Comparison of ENCODE assay signal across 10 cellular contexts in genomic region chr21:43721225-43721605, GRCh38. TPM values are rescaled to one million over a fixed set of nuclear protein-coding genes. Genes with fewer than 3 reads are reported as not detected.
A peak's percentile ranks its signal among the peaks of the same experiment; 100 is the strongest.
DNase-seq lines count a peak whose midpoint lies in the region; TF ChIP-seq lines count a peak whose summit lies in the region.
"Had no signal": no experiment of that assay in that cellular context is flagged by ENCODE, and none has a peak within 500 bp of the region (broad histone marks: within the 10 kb centered on the region; RNA-seq: fewer than 3 reads in every experiment).

No MANE protein-coding gene starts in this region.

- H3K27ac Mint-ChIP-seq in activated CD4-positive, alpha-beta memory T cell treated with anti-CD3 and anti-CD28 coated beads for 36 hours, result no peak overlapping the region

- no peak overlapping the region for H2AFZ ChIP-seq in smooth muscle cell (ENCODE audit: low read depth)

- H4K20me1 ChIP-seq in smooth muscle cell (ENCODE audit: low read depth), result peaks cover 65% of the 10 kb centered on the region

- H3K27ac ChIP-seq in smooth muscle cell (ENCODE audit: low read depth), result no peak overlapping the region
- H3K27ac ChIP-seq: 22Rv1 had no signal

- peaks cover 7% of the 10 kb centered on the region for H3K36me3 Mint-ChIP-seq in activated CD4-positive, alpha-beta memory T cell treated with anti-CD3 and anti-CD28 coated beads for 36 hours

- CTCF ChIA-PET in activated CD4-positive, alpha-beta memory T cell treated with anti-CD3 and anti-CD28 coated beads for 36 hours (lab: Charles Lee), result no interaction called here

- DNase-seq in SIG-M5 treated with dmso at 0.1 percent for 504 hours (lab: John Stamatoyannopoulos, UW; ENCODE audit: unreplicated experiment), result peak; percentile 8
- no peak for DNase-seq in SIG-M5 (lab: John Stamatoyannopoulos, UW)
- no peak for DNase-seq in activated CD4-positive, alpha-beta memory T cell treated with anti-CD3 and anti-CD28 coated beads for 36 hours
- DNase-seq in fibroblast of mammary gland (ENCODE audit: low read depth), result no peak
- DNase-seq in smooth muscle cell (lab: John Stamatoyannopoulos, UW; ENCODE audit: unreplicated experiment), result no peak
- DNase-seq in ecto neural progenitor cell (ENCODE audit: low spot score), result no peak
- DNase-seq in NAMALWA (ENCODE audit: low spot score), result no peak
- no peak for DNase-seq in NCI-H1105 treated with DMSO at 0.1 percent for 48 hours (lab: John Stamatoyannopoulos, UW)
- DNase-seq: NCI-H1105 had no signal

- no peaks in the 10 kb centered on the region for H3K27me3 ChIP-seq in smooth muscle cell (ENCODE audit: low read depth)

- intact Hi-C loops in activated CD4-positive, alpha-beta memory T cell treated with anti-CD3 and anti-CD28 coated beads for 36 hours (cut with micrococcal nuclease), result no loop called here

- POLR2A ChIA-PET in activated CD4-positive, alpha-beta memory T cell treated with anti-CD3 and anti-CD28 coated beads for 36 hours (lab: Charles Lee), result no interaction called here

- H3K9me3 Mint-ChIP-seq in activated CD4-positive, alpha-beta memory T cell treated with anti-CD3 and anti-CD28 coated beads for 36 hours, result no peaks in the 10 kb centered on the region

- no peaks in the 10 kb centered on the region for H3K36me3 ChIP-seq in smooth muscle cell (ENCODE audit: low read depth)

- TF ChIP-seq CTCF in fibroblast of mammary gland (conservative IDR thresholded peaks at IDR 0.05; ENCODE audit: control insufficient read depth, insufficient read depth, low read depth, low read length) (no peak), smooth muscle cell (IDR thresholded peaks at IDR 0.05; ENCODE audit: borderline replicate concordance, insufficient read depth, poor library complexity, severe bottlenecking) (no peak)

- H3K79me2 ChIP-seq in smooth muscle cell (ENCODE audit: low read depth), result peaks cover 64% of the 10 kb centered on the region

- H3K4me1 ChIP-seq in smooth muscle cell (ENCODE audit: low read depth), result peaks cover 14% of the 10 kb centered on the region

- H3K4me3 ChIP-seq in fibroblast of mammary gland (ENCODE audit: control insufficient read depth, low read depth, low read length) (peak overlapping the region; percentile 86), smooth muscle cell (peak overlapping the region; percentile 86)

- H3F3A ChIP-seq in smooth muscle cell (ENCODE audit: low read depth), result peaks cover 8% of the 10 kb centered on the region

- peak overlapping the region; percentile 86 for H3K4me3 Mint-ChIP-seq in activated CD4-positive, alpha-beta memory T cell treated with anti-CD3 and anti-CD28 coated beads for 36 hours

- no peaks in the 10 kb centered on the region for H3K9me3 ChIP-seq in smooth muscle cell (replicated peaks; ENCODE audit: low read depth)

- H3K4me1 Mint-ChIP-seq in activated CD4-positive, alpha-beta memory T cell treated with anti-CD3 and anti-CD28 coated beads for 36 hours (ENCODE audit: low read depth), result peaks cover 25% of the 10 kb centered on the region

- H3K4me2 ChIP-seq in smooth muscle cell, result peak overlapping the region; percentile 98

- no peaks in the 10 kb centered on the region for H3K27me3 Mint-ChIP-seq in activated CD4-positive, alpha-beta memory T cell treated with anti-CD3 and anti-CD28 coated beads for 36 hours

- H3K9ac ChIP-seq in smooth muscle cell (ENCODE audit: low read depth), result no peak overlapping the region

- WGBS in smooth muscle cell (ENCODE audit: low lambda C conversion rate), result 100% methylated on average over 4 of the region's 4 CpGs

RNA-seq across cellular contexts. Expression of gene PDXK, which starts 2.3 kb away (rescaled TPM):
- 100 to 1,000 TPM; 126 to 131 TPM for total RNA-seq in activated CD4-positive, alpha-beta memory T cell treated with anti-CD3 and anti-CD28 coated beads for 36 hours
- 84.3 and 92.6 TPM in 2 replicates for total RNA-seq in smooth muscle cell
- polyA plus RNA-seq in smooth muscle cell, result 184 and 194 TPM in 2 replicates

RNA-seq across cellular contexts. Expression of gene CSTB, which starts 54.9 kb away (rescaled TPM):
- total RNA-seq in activated CD4-positive, alpha-beta memory T cell treated with anti-CD3 and anti-CD28 coated beads for 36 hours, result 10 to 100 TPM; 40.1 to 42.3 TPM
- 22.2 and 29.9 TPM in 2 replicates for total RNA-seq in smooth muscle cell
- 74.0 and 97.6 TPM in 2 replicates for polyA plus RNA-seq in smooth muscle cell
